13 cellular contexts compared by ENCODE assay signal in the genomic region with DNA sequence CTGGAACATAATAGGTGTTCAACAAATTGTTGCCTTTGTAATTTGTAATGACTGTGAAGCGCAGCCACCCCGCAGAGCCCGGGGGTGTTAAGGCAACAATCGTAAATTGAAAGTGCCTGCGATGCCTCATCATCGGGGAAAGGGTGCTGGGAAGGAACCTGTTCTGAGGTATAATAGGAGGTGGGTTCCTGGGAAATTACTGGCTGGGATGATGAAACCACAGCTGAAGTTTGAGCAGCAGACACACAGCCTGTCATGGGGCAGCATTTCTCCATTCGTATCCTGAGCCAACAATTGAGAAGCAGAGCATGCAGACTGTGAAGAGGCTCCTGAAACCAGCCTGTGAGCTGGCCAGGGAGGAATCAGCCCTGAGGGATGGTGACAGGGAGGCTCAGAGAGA.
"Had no signal": no experiment of that assay in that cellular context is flagged by ENCODE, and none has a peak within 500 bp of the region (broad histone marks: within the 10 kb centered on the region; RNA-seq: fewer than 3 reads in every experiment).

No MANE protein-coding gene starts in this region.

- H3K27ac ChIP-seq: gastroesophageal sphincter, sigmoid colon, suprapubic skin had no signal

- H3K36me3 Mint-ChIP-seq: activated naive CD8-positive, alpha-beta T cell; type B pancreatic cell had no signal

- H3K4me3 ChIP-seq: gastroesophageal sphincter, sigmoid colon, suprapubic skin had no signal

- H3K36me3 ChIP-seq: gastroesophageal sphincter, sigmoid colon, suprapubic skin had no signal

- H3K27me3 Mint-ChIP-seq: activated naive CD8-positive, alpha-beta T cell had no signal

- DNase-seq: activated CD4-positive, alpha-beta T cell treated with anti-CD3 and anti-CD28 coated beads, Interleukin-2, amount 50 U/mL, for 4 hours; activated CD4-positive, CD25-positive, alpha-beta regulatory T cell treated with anti-CD3 and anti-CD28 coated beads, Interleukin-2, amount 50 U/mL, for 72 hours; activated effector memory CD4-positive, alpha-beta T cell treated with Interleukin-2 at 50 U/mL for 16 hours; activated T-cell treated with anti-CD3 and anti-CD28 coated beads, Interleukin-2, amount 50 U/mL, for 1 hour; left ventricle myocardium superior; nephron progenitor cell; sigmoid colon; stimulated activated CD4-positive, alpha-beta T cell treated with anti-CD3 and anti-CD28 coated beads, Interleukin-12 subunit alpha, Interleukin-12 subunit beta, amount 100 ng/mL, for 4 hours; stimulated activated naive CD4-positive, alpha-beta T cell had no signal

- H3K27ac Mint-ChIP-seq: activated naive CD8-positive, alpha-beta T cell; nephron progenitor cell; type B pancreatic cell had no signal

- H3K9me3 ChIP-seq: gastroesophageal sphincter, sigmoid colon, suprapubic skin had no signal

- H3K4me1 ChIP-seq: gastroesophageal sphincter, sigmoid colon had no signal

- H3K4me3 Mint-ChIP-seq: activated naive CD8-positive, alpha-beta T cell; nephron progenitor cell; type B pancreatic cell had no signal

- H3K27me3 ChIP-seq: sigmoid colon had no signal

- ATAC-seq: gastroesophageal sphincter, left ventricle myocardium superior had no signal
